ENCODE assay signal across 1 cellular context in genomic region chr22:26708256-26709009, GRCh38.
TF ChIP-seq lines count a peak whose summit lies in the region.

No MANE protein-coding gene starts in this region.

TF ChIP-seq in GM12878, 131 proteins besides CTCF, POLR2A, EP300 and RAD21 (continued from another document):
- TF ChIP-seq PBX3 (IDR thresholded peaks at IDR 0.05; ENCODE audit: insufficient replicate concordance, low read depth, low read length) = peak; percentile 85
- TF ChIP-seq YBX1 (IDR thresholded peaks at IDR 0.05) = no peak
- TF ChIP-seq TBL1XR1 (IDR thresholded peaks at IDR 0.05; ENCODE audit: low read depth, low read length) = no peak
- TF ChIP-seq E4F1 (IDR thresholded peaks at IDR 0.05; ENCODE audit: borderline replicate concordance, partially characterized antibody) = no peak
- peak; percentile 56 for TF ChIP-seq JUNB (IDR thresholded peaks at IDR 0.05)
- peak; percentile 30; the same call in 1 of the 2 replicates for TF ChIP-seq SPI1 (IDR thresholded peaks at IDR 0.05; ENCODE audit: borderline replicate concordance, insufficient read depth, low read depth, low read length)
- TF ChIP-seq CBX3 (IDR thresholded peaks at IDR 0.05; ENCODE audit: borderline replicate concordance, low read depth) = no peak
- no peak for TF ChIP-seq RBBP5 (conservative IDR thresholded peaks at IDR 0.05)
- peak; percentile 40 for TF ChIP-seq RUNX3 (IDR thresholded peaks at IDR 0.05; ENCODE audit: low read length)
- TF ChIP-seq SREBF2 (IDR thresholded peaks at IDR 0.05; ENCODE audit: low read length) = no peak
- TF ChIP-seq MEF2A (IDR thresholded peaks at IDR 0.05; ENCODE audit: insufficient read depth, low read depth, low read length) = peak; percentile 37; the same call in 1 of the 2 replicates
- TF ChIP-seq PKNOX1 (IDR thresholded peaks at IDR 0.05) = peak; percentile 86
- peak; percentile 34; the same call in 1 of the 2 replicates for TF ChIP-seq CREM (IDR thresholded peaks at IDR 0.05; ENCODE audit: low read depth)
- no peak for TF ChIP-seq CHD4 (IDR thresholded peaks at IDR 0.05)
- no peak for TF ChIP-seq NRF1 (conservative IDR thresholded peaks at IDR 0.05; ENCODE audit: low read depth, low read length)
- TF ChIP-seq PAX8 (IDR thresholded peaks at IDR 0.05) = no peak
- TF ChIP-seq ZNF687 (IDR thresholded peaks at IDR 0.05) = 0 out of 2 replicates have a peak, but pooled peaks have one; percentile 26
- peak; percentile 83 for TF ChIP-seq ATF2 (IDR thresholded peaks at IDR 0.05; ENCODE audit: low read length)
- TF ChIP-seq PAX5 (IDR thresholded peaks at IDR 0.05; ENCODE audit: borderline replicate concordance, low read depth, low read length) = peak; percentile 46; the same call in 1 of the 2 replicates
- TF ChIP-seq SKIL (IDR thresholded peaks at IDR 0.05; ENCODE audit: low read depth, poor library complexity, severe bottlenecking) = no peak
- no peak for TF ChIP-seq RFX5 (IDR thresholded peaks at IDR 0.05; ENCODE audit: low read depth, low read length)
- TF ChIP-seq SMC3 (IDR thresholded peaks at IDR 0.05; ENCODE audit: borderline replicate concordance, low read length) = no peak
- peak; percentile 69 for TF ChIP-seq NFIC (IDR thresholded peaks at IDR 0.05; ENCODE audit: low read depth, low read length)
- TF ChIP-seq HSF1 (IDR thresholded peaks at IDR 0.05; ENCODE audit: low read depth, low read length) = no peak
- no peak for TF ChIP-seq NR2F1 (conservative IDR thresholded peaks at IDR 0.05)
- TF ChIP-seq NFXL1 (IDR thresholded peaks at IDR 0.05; ENCODE audit: borderline replicate concordance) = no peak
- TF ChIP-seq IRF4 (IDR thresholded peaks at IDR 0.05; ENCODE audit: low read depth, low read length) = peak; percentile 45; the same call in 1 of the 2 replicates
- TF ChIP-seq TCF12 (IDR thresholded peaks at IDR 0.05; ENCODE audit: low read depth, low read length) = 0 out of 2 replicates have a peak, but pooled peaks have one; percentile 36
- TF ChIP-seq ETV6 (conservative IDR thresholded peaks at IDR 0.05 in 1 of 2, IDR thresholded peaks at IDR 0.05 in 1 of 2; ENCODE audit: borderline replicate concordance in 1 of 2, low read depth in 1 of 2) = 0 out of 4 replicates have a peak, but pooled peaks of 1 of the 2 experiments have one; percentile 57
- no peak for TF ChIP-seq ZNF274 (IDR thresholded peaks at IDR 0.05; ENCODE audit: insufficient read depth, insufficient read length)
- no peak for TF ChIP-seq PML (IDR thresholded peaks at IDR 0.05; ENCODE audit: low read length)
- no peak for TF ChIP-seq NFYA (IDR thresholded peaks at IDR 0.05; ENCODE audit: borderline replicate concordance, low read depth, low read length)
- peak; percentile 47; the same call in 1 of the 2 replicates for TF ChIP-seq BCL11A (IDR thresholded peaks at IDR 0.05; ENCODE audit: low read depth, low read length)
- TF ChIP-seq EED (IDR thresholded peaks at IDR 0.05; ENCODE audit: low read depth) = peak; percentile 73
- peak; percentile 93 for TF ChIP-seq BCL3 (IDR thresholded peaks at IDR 0.05; ENCODE audit: borderline replicate concordance, insufficient read depth, low read depth, low read length, poor library complexity, severe bottlenecking)
